ENCODE assay signal across 11 cellular contexts in genomic region chr6:43180985-43181384, GRCh38. TPM values are rescaled to one million over a fixed set of nuclear protein-coding genes. Genes with fewer than 3 reads are reported as not detected.
A peak's percentile ranks its signal among the peaks of the same experiment; 100 is the strongest.
DNase-seq lines count a peak whose midpoint lies in the region; TF ChIP-seq lines count a peak whose summit lies in the region.
"Had no signal": no experiment of that assay in that cellular context is flagged by ENCODE, and none has a peak within 500 bp of the region (broad histone marks: within the 10 kb centered on the region; RNA-seq: fewer than 3 reads in every experiment).

No MANE protein-coding gene starts in this region.

- DNase-seq in DMS53 (lab: John Stamatoyannopoulos, UW), result peak; percentile 26
- no peak for DNase-seq in DMS53 treated with DMSO at 0.1 percent for 48 hours (lab: John Stamatoyannopoulos, UW; ENCODE audit: unreplicated experiment)
- DNase-seq in PC-9, result no peak
- no peak for DNase-seq in effector memory CD4-positive, alpha-beta T cell
- DNase-seq in progenitor cell of endocrine pancreas (ENCODE audit: low spot score, unreplicated experiment), result no peak
- no peak for DNase-seq in SKM-1 treated with dmso at 0.1 percent for 144 hours (lab: John Stamatoyannopoulos, UW; ENCODE audit: unreplicated experiment)
- DNase-seq in tibial nerve (ENCODE audit: low spot score in 2 of 2), result no peak
- no peak for DNase-seq in colonic mucosa
- DNase-seq: activated CD4-positive, alpha-beta T cell treated with anti-CD3 and anti-CD28 coated beads for 4 hours; left lung; NCI-H2107 had no signal

- H3K27me3 Mint-ChIP-seq in progenitor cell of endocrine pancreas, result no peaks in the 10 kb centered on the region

- H3K27ac ChIP-seq in PC-9 (peak overlapping the region; percentile 52; the same call in 1 of the 2 replicates), tibial nerve (peak overlapping the region in 2 of 4 donors; percentile 79 to 87), colonic mucosa (no peak overlapping the region)
- H3K27ac ChIP-seq in effector memory CD4-positive, alpha-beta T cell (ENCODE audit: insufficient read depth, low read length, poor library complexity, severe bottlenecking), result peak overlapping the region; percentile 83

- H3K36me3 ChIP-seq in PC-9 (ENCODE audit: low read depth) (peaks cover 2% of the 10 kb centered on the region; the same call in 1 of the 2 replicates), tibial nerve (peaks cover 3 to 58% (median 20%) of the 10 kb centered on the region in 3 donors), colonic mucosa (peaks cover 13% of the 10 kb centered on the region)
- H3K36me3 ChIP-seq in effector memory CD4-positive, alpha-beta T cell (ENCODE audit: control insufficient read depth, insufficient read depth, low read length), result peaks cover 30% of the 10 kb centered on the region

- H3K4me3 Mint-ChIP-seq in progenitor cell of endocrine pancreas (ENCODE audit: low read depth), result peak overlapping the region; percentile 87

- BruUV-seq in PC-9 (replicated peaks; lab: Mats Ljungman, UMichigan), result no TSS peak

- H3K4me3 ChIP-seq in PC-9, result peak overlapping the region; percentile 72; the same call in 1 of the 2 replicates
- no peak overlapping the region for H3K4me3 ChIP-seq in effector memory CD4-positive, alpha-beta T cell (ENCODE audit: insufficient read depth, low read depth, low read length, poor library complexity, severe bottlenecking)
- H3K4me3 ChIP-seq in tibial nerve, result no peak overlapping the region
- H3K4me3 ChIP-seq in colonic mucosa, result no peak overlapping the region

- H3K9me2 ChIP-seq in PC-9 (ENCODE audit: insufficient read depth), result no peaks in the 10 kb centered on the region

- H3K4me1 Mint-ChIP-seq in progenitor cell of endocrine pancreas (ENCODE audit: low read depth), result peaks cover 16% of the 10 kb centered on the region

- POLR2A ChIA-PET in PC-9 (lab: Charles Lee; ENCODE audit: unreplicated experiment), result no interaction called here

- H3K79me2 ChIP-seq in PC-9 (ENCODE audit: low read depth), result 0 out of 2 replicates have a peak, but pooled peaks cover under 1% of the 10 kb centered on the region

- H3K4me2 ChIP-seq in PC-9, result peak overlapping the region; percentile 95

- H4K20me1 ChIP-seq in PC-9 (ENCODE audit: insufficient read depth), result no peaks in the 10 kb centered on the region

- peaks cover 18% of the 10 kb centered on the region for H3K4me1 ChIP-seq in PC-9 (replicated peaks; ENCODE audit: insufficient read depth)
- H3K4me1 ChIP-seq in effector memory CD4-positive, alpha-beta T cell (ENCODE audit: control insufficient read depth, insufficient read depth, low read length, poor library complexity, severe bottlenecking), result peaks cover 41% of the 10 kb centered on the region
- peaks cover 0 to 41% (median 10%) of the 10 kb centered on the region in 4 donors for H3K4me1 ChIP-seq in tibial nerve
- peaks cover 3% of the 10 kb centered on the region for H3K4me1 ChIP-seq in colonic mucosa

- CTCF ChIA-PET in PC-9 (lab: Charles Lee), result no interaction called here

- no peak for TF ChIP-seq POLR2A in tibial nerve (IDR thresholded peaks at IDR 0.05)

- no peak for TF ChIP-seq EP300 in tibial nerve (IDR thresholded peaks at IDR 0.05)

- no peaks in the 10 kb centered on the region for H3K9me3 ChIP-seq in PC-9 (ENCODE audit: insufficient read depth, low read depth)
- no peaks in the 10 kb centered on the region for H3K9me3 ChIP-seq in effector memory CD4-positive, alpha-beta T cell (ENCODE audit: control insufficient read depth, low read length)
- no peaks in the 10 kb centered on the region for H3K9me3 ChIP-seq in tibial nerve
- H3K9me3 ChIP-seq in colonic mucosa, result no peaks in the 10 kb centered on the region
- H3K9me3 ChIP-seq: left lung had no signal

- peaks cover 7% of the 10 kb centered on the region for H3K36me3 Mint-ChIP-seq in progenitor cell of endocrine pancreas (ENCODE audit: insufficient read depth)

- H3K27me3 ChIP-seq in PC-9 (ENCODE audit: insufficient read depth, low read depth) (no peaks in the 10 kb centered on the region), tibial nerve (no peaks in the 10 kb centered on the region), colonic mucosa (no peaks in the 10 kb centered on the region)
- no peaks in the 10 kb centered on the region for H3K27me3 ChIP-seq in effector memory CD4-positive, alpha-beta T cell (replicated peaks; ENCODE audit: control insufficient read depth, insufficient read depth, low read length, poor library complexity, severe bottlenecking)
- H3K27me3 ChIP-seq: left lung had no signal

- TF ChIP-seq CTCF in PC-9 (conservative IDR thresholded peaks at IDR 0.05) (no peak), progenitor cell of endocrine pancreas (IDR thresholded peaks at IDR 0.05; ENCODE audit: unreplicated experiment) (no peak), tibial nerve (IDR thresholded peaks at IDR 0.05) (no peak), colonic mucosa (IDR thresholded peaks at IDR 0.05) (no peak)

- H3K9me3 Mint-ChIP-seq in progenitor cell of endocrine pancreas (ENCODE audit: low read depth), result no peaks in the 10 kb centered on the region

- H3F3A ChIP-seq in PC-9 (ENCODE audit: insufficient read depth, low read depth), result peaks cover 21% of the 10 kb centered on the region; the same call in 1 of the 2 replicates

- intact Hi-C loops in PC-9 (cut with micrococcal nuclease; ENCODE audit: unreplicated experiment) (no loop called here), colonic mucosa (cut with DNase I) (no loop called here)

- 53 to 59% methylated on average over 5 of the region's 5 CpGs for WGBS in tibial nerve, 2 donors

- peak overlapping the region; percentile 79 for H3K27ac Mint-ChIP-seq in progenitor cell of endocrine pancreas

- no peak overlapping the region for H3K9ac ChIP-seq in colonic mucosa (ENCODE audit: low read depth in 2 of 2, low read length in 2 of 2)

- no peak overlapping the region for H2AFZ ChIP-seq in PC-9

RNA-seq across cellular contexts. Expression of gene CUL9, which starts 1.0 kb away (rescaled TPM):
- total RNA-seq in PC-9 (2021) (52.8 and 71.6 TPM in 2 replicates), progenitor cell of endocrine pancreas (57.0 and 61.1 TPM in 2 replicates), tibial nerve (10 to 100 TPM; 47.9 to 76.2 (median 49.3) TPM), colonic mucosa (10 to 100 TPM; 23.4 to 36.9 TPM)

RNA-seq across cellular contexts. Expression of gene SRF, which starts 9.9 kb away (rescaled TPM):
- total RNA-seq in PC-9 (2021) (22.0 and 25.4 TPM in 2 replicates), progenitor cell of endocrine pancreas (29.1 and 30.3 TPM in 2 replicates), tibial nerve (10 to 100 TPM; 28.4 to 49.8 (median 35.3) TPM), colonic mucosa (10 to 100 TPM; 24.8 to 37.6 TPM)

RNA-seq across cellular contexts. Expression of gene DNPH1, which starts 48.3 kb away (rescaled TPM):
- 43.5 and 57.0 TPM in 2 replicates for total RNA-seq in PC-9 (2021)
- 33.9 and 39.0 TPM in 2 replicates for total RNA-seq in progenitor cell of endocrine pancreas
- total RNA-seq in tibial nerve, result 100 to 1,000 TPM in 2 of 4 donors, 10 to 100 TPM in 2; 61.8 to 114 (median 101) TPM
- total RNA-seq in colonic mucosa, result 10 to 100 TPM; 76.8 to 99.4 TPM
